Comparison of ENCODE assay signal across 8 cellular contexts in the genomic region with DNA sequence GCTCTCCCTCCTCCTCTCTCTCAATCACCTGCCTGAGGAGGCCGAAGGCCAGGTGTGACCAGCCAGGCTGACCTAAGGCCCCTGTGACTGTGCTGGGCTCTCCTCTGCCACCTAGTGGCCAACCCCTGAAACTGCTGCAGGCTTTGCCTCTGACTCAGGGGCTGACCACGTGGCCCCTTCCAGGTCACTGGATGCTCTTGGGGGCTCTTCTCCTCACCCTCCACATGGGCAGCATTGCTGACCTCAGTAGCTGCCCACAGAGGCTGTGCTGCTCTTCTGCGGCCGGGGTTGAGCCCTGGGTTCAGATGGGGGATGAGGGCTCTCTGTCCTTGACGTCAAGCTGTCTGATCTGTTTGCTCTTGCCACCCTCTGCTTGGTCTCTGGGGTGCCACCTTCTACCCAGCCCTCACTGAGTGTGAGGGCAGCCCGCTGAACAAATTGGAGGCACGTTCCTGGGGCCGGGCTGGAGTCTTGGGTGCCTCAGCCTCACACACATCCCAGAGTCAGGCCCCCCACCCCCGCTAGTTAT.
DNase-seq lines count a peak whose midpoint lies in the region; ATAC-seq and TF ChIP-seq lines count a peak whose summit lies in the region.

No MANE protein-coding gene starts in this region.

- H3K79me2 ChIP-seq in DND-41 (ENCODE audit: insufficient read depth, low read length) = no peaks in the 10 kb centered on the region

- H3K27ac ChIP-seq in DND-41 (ENCODE audit: low read length) (no peak overlapping the region), aorta (ENCODE audit: low read depth in 1 of 2, low read length in 2 of 2) (no peak overlapping the region)

- H3K27me3 ChIP-seq in DND-41 (ENCODE audit: insufficient read depth, low read length, poor library complexity) (peaks cover 12% of the 10 kb centered on the region), H7 (ENCODE audit: control insufficient read depth, insufficient read depth, low read length) (no peaks in the 10 kb centered on the region; the same call in 1 of the 2 replicates), aorta (ENCODE audit: control insufficient read depth in 1 of 2, insufficient read depth in 2 of 2, low read length in 1 of 2) (no peaks in the 10 kb centered on the region)

- intact Hi-C loops in aorta (cut with DNase I) = no loop called here

- H2AFZ ChIP-seq in DND-41 (ENCODE audit: low read depth, low read length) = no peak overlapping the region

- WGBS in aorta, 2 donors = 52 to 58% methylated on average over 9 of the region's 9 CpGs

- H3K4me1 ChIP-seq in DND-41 (ENCODE audit: insufficient read depth, low read length) (no peaks in the 10 kb centered on the region), aorta (ENCODE audit: control insufficient read depth in 1 of 2, insufficient read depth in 2 of 2, low read length in 2 of 2) (no peaks in the 10 kb centered on the region)

- H3K36me3 ChIP-seq in DND-41 (ENCODE audit: insufficient read depth, low read length) (no peaks in the 10 kb centered on the region), H7 (replicated peaks; ENCODE audit: control insufficient read depth, insufficient read depth, low read length) (no peaks in the 10 kb centered on the region), aorta (ENCODE audit: control insufficient read depth in 1 of 2, insufficient read depth in 2 of 2, low read length in 1 of 2) (no peaks in the 10 kb centered on the region)

- peak; percentile 37 for DNase-seq in DND-41
- peak; percentile 90 for DNase-seq in H7
- DNase-seq in NCI-H345 treated with DMSO at 0.1 percent for 48 hours (lab: John Stamatoyannopoulos, UW; ENCODE audit: unreplicated experiment) = peak; percentile 17
- peak; percentile 25 for DNase-seq in activated T-cell treated with anti-CD3 and anti-CD28 coated beads for 4 hours
- DNase-seq in fibroblast of the conjunctiva (ENCODE audit: low read depth) = peak; percentile 26
- DNase-seq in nucleus accumbens (lab: John Stamatoyannopoulos, UW) = peak in 29 of 56 donors; percentile 4 to 53 (median 27)
- peak in 1 of 2 donors; percentile 64 for DNase-seq in aorta
- no peak for DNase-seq in cerebellar nuclear complex (lab: John Stamatoyannopoulos, UW)

- no peaks in the 10 kb centered on the region; the same call in 1 of the 2 replicates for H4K20me1 ChIP-seq in DND-41 (ENCODE audit: insufficient read depth, low read length)

- peak; percentile 100 for TF ChIP-seq CTCF in DND-41 (IDR thresholded peaks at IDR 0.05; ENCODE audit: borderline replicate concordance, extremely low read depth, low read length, poor library complexity, severe bottlenecking)

- H3K4me2 ChIP-seq in DND-41 (ENCODE audit: insufficient read depth, low read length) = no peak overlapping the region

- H3K9ac ChIP-seq in DND-41 (ENCODE audit: low read depth, low read length) = no peak overlapping the region

- H3K4me3 ChIP-seq in DND-41 (ENCODE audit: low read depth in 1 of 2, low read length in 2 of 2) (no peak overlapping the region), H7 (ENCODE audit: insufficient read depth, low read depth, low read length) (no peak overlapping the region), aorta (ENCODE audit: low read length in 2 of 2) (no peak overlapping the region)

- ATAC-seq in DND-41 (ENCODE audit: insufficient read depth, low read depth) (peak; percentile 76; the same call in 2 of the 3 replicates), aorta (ENCODE audit: low FRiP score) (peak; percentile 82)

- H3K9me3 ChIP-seq in DND-41 (ENCODE audit: insufficient read depth, low read length, severe bottlenecking) (peaks cover 3% of the 10 kb centered on the region), aorta (ENCODE audit: control insufficient read depth, low read length) (peaks cover 3% of the 10 kb centered on the region)

Comparison
In these comparisons a context has a peak if more than half of its experiments do, and no peak if none do; other contexts are left out.
1. DNase-seq: peak in DND-41 (single experiment), H7 (single experiment), NCI-H345 treated with DMSO at 0.1 percent for 48 hours (single experiment), activated T-cell treated with anti-CD3 and anti-CD28 coated beads for 4 hours (single experiment), fibroblast of the conjunctiva (single experiment) and nucleus accumbens (29 of 56); none in cerebellar nuclear complex (0 of 2).